8 cellular contexts compared by ENCODE assay signal in the genomic region with DNA sequence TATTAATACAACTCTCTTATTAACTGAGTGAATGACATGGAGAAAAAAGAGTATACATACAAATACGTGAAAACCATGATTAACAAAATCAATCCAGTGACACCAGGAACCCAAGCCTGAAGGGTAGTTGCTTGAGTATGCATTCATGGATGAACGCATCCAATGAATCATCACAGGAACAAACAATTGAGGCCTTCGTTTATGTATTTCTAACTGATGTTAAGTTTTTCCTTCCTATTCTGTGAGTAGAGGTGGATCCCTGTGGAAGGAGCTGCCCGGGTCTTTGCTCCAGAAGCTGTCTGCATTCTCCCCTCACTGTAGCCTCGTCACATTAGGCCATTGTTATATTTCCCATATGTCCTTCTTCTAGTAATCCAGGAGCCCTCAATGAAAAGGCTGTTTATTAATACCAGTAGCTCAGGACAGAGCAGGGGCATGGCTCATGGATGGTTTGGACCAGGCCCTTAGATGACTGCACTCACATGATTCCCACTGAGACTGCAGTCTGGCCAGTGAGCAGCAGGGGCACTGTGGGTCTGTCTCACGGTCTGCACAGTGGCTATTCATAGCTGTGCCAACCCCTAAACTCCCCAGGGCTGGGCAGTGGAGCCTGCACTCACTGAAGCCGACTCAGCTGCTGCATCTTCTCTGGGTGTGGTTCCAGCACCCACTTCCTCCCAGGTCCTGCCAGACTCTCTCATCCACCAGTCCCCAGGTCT.
A peak's percentile ranks its signal among the peaks of the same experiment; 100 is the strongest.
DNase-seq lines count a peak whose midpoint lies in the region; ATAC-seq and TF ChIP-seq lines count a peak whose summit lies in the region.

No MANE protein-coding gene starts in this region.

- H3K9ac ChIP-seq in mesenchymal stem cell (ENCODE audit: low read length) = peak overlapping the region; percentile 37

- no peak overlapping the region for H2BK12ac ChIP-seq in mesenchymal stem cell (ENCODE audit: low read length in 2 of 2)

- H2AFZ ChIP-seq in mesenchymal stem cell (ENCODE audit: low read depth, low read length) = no peak overlapping the region

- H3K27ac Mint-ChIP-seq in chondrocyte (ENCODE audit: unreplicated experiment) = no peak overlapping the region

- no peak overlapping the region for H3K4me2 ChIP-seq in mesenchymal stem cell (ENCODE audit: low read length, poor library complexity, severe bottlenecking)

- DNase-seq in NCI-H345 (lab: John Stamatoyannopoulos, UW) (peak; percentile 4), NCI-H345 treated with DMSO at 0.1 percent for 48 hours (lab: John Stamatoyannopoulos, UW; ENCODE audit: unreplicated experiment) (no peak), GM19240 (ENCODE audit: insufficient read length, low spot score) (peak; percentile 83), RKO (ENCODE audit: low spot score) (peak; percentile 61), chondrocyte (ENCODE audit: low spot score) (no peak), mesenchymal stem cell (peak; percentile 57), upper lobe of left lung (peak in 1 of 2 donors; percentile 27)

- no peak overlapping the region for H4K8ac ChIP-seq in mesenchymal stem cell (ENCODE audit: low read length)

- H2BK5ac ChIP-seq in mesenchymal stem cell (ENCODE audit: low read depth, low read length, poor library complexity, severe bottlenecking) = no peak overlapping the region

- no peak overlapping the region for H3K4me3 Mint-ChIP-seq in chondrocyte (ENCODE audit: unreplicated experiment)

- no peaks in the 10 kb centered on the region for H3K36me3 Mint-ChIP-seq in chondrocyte (ENCODE audit: low read depth)

- H3K27ac ChIP-seq in mesenchymal stem cell (ENCODE audit: low read length, poor library complexity, severe bottlenecking) = peak overlapping the region; percentile 64
- H3K27ac ChIP-seq in upper lobe of left lung = no peak overlapping the region

- H3K9me3 Mint-ChIP-seq in chondrocyte (ENCODE audit: low read depth) = no peaks in the 10 kb centered on the region

- H3K18ac ChIP-seq in mesenchymal stem cell (ENCODE audit: low read depth in 1 of 2, low read length in 2 of 2) = no peak overlapping the region

- H3K27me3 ChIP-seq in mesenchymal stem cell (ENCODE audit: control insufficient read depth in 1 of 2, insufficient read depth in 1 of 2, low read length in 2 of 2) (peaks cover 0 to 12% of the 10 kb centered on the region in 2 experiments), upper lobe of left lung (no peaks in the 10 kb centered on the region)

- H3K4me3 ChIP-seq in mesenchymal stem cell (ENCODE audit: insufficient read depth in 1 of 2, low read depth in 1 of 2, low read length in 2 of 2) (no peak overlapping the region), upper lobe of left lung (no peak overlapping the region)

- peaks cover 8% of the 10 kb centered on the region for H3K4me1 Mint-ChIP-seq in chondrocyte (ENCODE audit: low read depth)

- ATAC-seq in HG03175 (IDR thresholded peaks at IDR 0.05; ENCODE audit: unreplicated experiment) = peak; percentile 97
- peak; percentile 61 to 77 for ATAC-seq in upper lobe of left lung (ENCODE audit: low FRiP score in 2 of 2)

- no peak overlapping the region for H2AK5ac ChIP-seq in mesenchymal stem cell (ENCODE audit: low read length, severe bottlenecking)

- H3K27me3 Mint-ChIP-seq in chondrocyte (ENCODE audit: low read depth) = peaks cover 15% of the 10 kb centered on the region

- H3K23ac ChIP-seq in mesenchymal stem cell (ENCODE audit: low read length in 2 of 2) = no peak overlapping the region

- no peak for TF ChIP-seq EP300 in upper lobe of left lung (IDR thresholded peaks at IDR 0.05)

- peak; percentile 69 for TF ChIP-seq CTCF in chondrocyte (IDR thresholded peaks at IDR 0.05)
- TF ChIP-seq CTCF in upper lobe of left lung (IDR thresholded peaks at IDR 0.05) = peak in 3 of 6 experiments; percentile 25 to 48 (median 28)

- H3K9me3 ChIP-seq in mesenchymal stem cell (ENCODE audit: control insufficient read depth, low read length) (no peaks in the 10 kb centered on the region), upper lobe of left lung (no peaks in the 10 kb centered on the region)

- no peak overlapping the region for H3K14ac ChIP-seq in mesenchymal stem cell (ENCODE audit: low read length in 2 of 2)

- no peak overlapping the region for H3K4ac ChIP-seq in mesenchymal stem cell (ENCODE audit: low read depth in 1 of 2, low read length in 2 of 2)

- H4K91ac ChIP-seq in mesenchymal stem cell (ENCODE audit: low read length) = no peak overlapping the region

- H3K36me3 ChIP-seq in mesenchymal stem cell (ENCODE audit: control insufficient read depth in 1 of 2, insufficient read depth in 2 of 2, low read depth in 1 of 2, low read length in 2 of 2) (no peaks in the 10 kb centered on the region), upper lobe of left lung (no peaks in the 10 kb centered on the region)

- no peak overlapping the region for H2BK15ac ChIP-seq in mesenchymal stem cell (ENCODE audit: low read depth, poor library complexity, severe bottlenecking)

- no peaks in the 10 kb centered on the region for H3K79me1 ChIP-seq in mesenchymal stem cell (replicated peaks; ENCODE audit: low read length, poor library complexity, severe bottlenecking)

- WGBS in mesenchymal stem cell = 63% methylated on average over 5 of the region's 7 CpGs
- 57 to 63% methylated on average over 6 to 7 of the region's 7 CpGs for WGBS in upper lobe of left lung, 2 donors

- H2BK120ac ChIP-seq in mesenchymal stem cell (ENCODE audit: low read depth, low read length) = no peak overlapping the region

- no peak for TF ChIP-seq POLR2A in upper lobe of left lung (IDR thresholded peaks at IDR 0.05)

- H3K4me1 ChIP-seq in mesenchymal stem cell (ENCODE audit: control insufficient read depth, insufficient read depth, low read depth, low read length) (peaks cover 8% of the 10 kb centered on the region), upper lobe of left lung (no peaks in the 10 kb centered on the region)

Comparison
In these comparisons a context has a peak if more than half of its experiments do, and no peak if none do; other contexts are left out.
1. DNase-seq: peak in NCI-H345 (single experiment), GM19240 (single experiment), RKO (single experiment) and mesenchymal stem cell (single experiment); none in NCI-H345 treated with DMSO at 0.1 percent for 48 hours (single experiment) and chondrocyte (single experiment).